ENCODE assay signal across 8 cellular contexts in the genomic region with DNA sequence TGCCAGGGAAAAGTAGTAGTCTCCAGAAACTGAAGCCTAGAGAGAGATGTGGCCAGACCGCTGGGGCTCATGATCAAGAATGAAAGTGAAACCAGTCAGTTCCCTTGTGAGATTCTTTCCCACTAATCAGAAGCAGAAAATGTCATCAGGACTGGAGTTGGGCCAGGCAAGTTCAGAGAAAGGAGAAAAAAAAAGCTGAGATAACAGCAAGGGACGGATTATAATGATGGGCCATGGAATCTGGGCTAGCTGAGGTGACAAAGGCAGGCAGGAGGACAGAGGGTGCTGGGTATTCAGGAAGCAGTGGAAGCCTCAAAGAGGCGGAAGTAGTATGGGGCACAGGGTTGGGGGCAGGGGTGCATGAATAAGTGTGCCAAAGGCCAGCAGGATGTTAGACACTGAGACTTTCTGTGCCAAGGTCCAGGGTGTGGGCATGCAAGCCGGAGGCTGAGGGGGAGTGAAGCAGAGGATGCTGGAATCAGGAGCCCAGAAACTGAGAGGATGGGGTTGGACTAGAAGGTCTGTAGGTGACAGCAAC. TPM values are rescaled to one million over a fixed set of nuclear protein-coding genes. Genes with fewer than 3 reads are reported as not detected.
DNase-seq lines count a peak whose midpoint lies in the region; ATAC-seq and TF ChIP-seq lines count a peak whose summit lies in the region.

No MANE protein-coding gene starts in this region.

- no peak overlapping the region for H3K18ac ChIP-seq in trophoblast cell (ENCODE audit: low read length)

- no peak overlapping the region for H2BK5ac ChIP-seq in trophoblast cell (ENCODE audit: low read depth, low read length, poor library complexity)

- H3K9me2 ChIP-seq in PC-9 (ENCODE audit: insufficient read depth): no peaks in the 10 kb centered on the region

- H3K9me3 ChIP-seq in DND-41 (ENCODE audit: insufficient read depth, low read length, severe bottlenecking): no peaks in the 10 kb centered on the region
- H3K9me3 ChIP-seq in PC-9 (ENCODE audit: insufficient read depth, low read depth): no peaks in the 10 kb centered on the region
- no peaks in the 10 kb centered on the region for H3K9me3 ChIP-seq in trophoblast cell (ENCODE audit: insufficient read depth, low read depth, low read length)

- WGBS in trophoblast cell (ENCODE audit: extremely low coverage, insufficient coverage, insufficient read length): no CpG with 5 or more reads among the region's 4 CpGs

- peaks cover 29% of the 10 kb centered on the region for H3K4me1 ChIP-seq in DND-41 (ENCODE audit: insufficient read depth, low read length)
- no peaks in the 10 kb centered on the region for H3K4me1 ChIP-seq in PC-9 (replicated peaks; ENCODE audit: insufficient read depth)
- H3K4me1 ChIP-seq in trophoblast cell (ENCODE audit: control insufficient read depth in 1 of 2, insufficient read depth in 2 of 2, low read length in 2 of 2): peaks cover 3 to 5% of the 10 kb centered on the region in 2 experiments

- H3K4me2 ChIP-seq in DND-41 (ENCODE audit: insufficient read depth, low read length): peak overlapping the region; percentile 97
- peak overlapping the region; percentile 74 for H3K4me2 ChIP-seq in PC-9
- no peak overlapping the region for H3K4me2 ChIP-seq in trophoblast cell (ENCODE audit: low read length)

- H3K36me3 ChIP-seq in DND-41 (ENCODE audit: insufficient read depth, low read length): peaks cover 11% of the 10 kb centered on the region
- no peaks in the 10 kb centered on the region for H3K36me3 ChIP-seq in PC-9 (ENCODE audit: low read depth)
- H3K36me3 ChIP-seq in trophoblast cell (ENCODE audit: control insufficient read depth in 1 of 2, insufficient read depth in 2 of 2, low read length in 2 of 2): peaks cover 5 to 13% of the 10 kb centered on the region in 2 experiments

- H2AFZ ChIP-seq in DND-41 (ENCODE audit: low read depth, low read length) (peak overlapping the region; percentile 81), PC-9 (no peak overlapping the region), trophoblast cell (ENCODE audit: insufficient read depth, low read length, poor library complexity) (no peak overlapping the region)

- H3K4me3 ChIP-seq in DND-41 (ENCODE audit: low read depth in 1 of 2, low read length in 2 of 2): peak overlapping the region; percentile 26 to 81
- H3K4me3 ChIP-seq in PC-9: peak overlapping the region; percentile 47; the same call in 1 of the 2 replicates
- peak overlapping the region; percentile 47 to 62 for H3K4me3 ChIP-seq in foreskin fibroblast (ENCODE audit: low read depth in 1 of 2, low read length in 2 of 2)
- H3K4me3 ChIP-seq in trophoblast cell (ENCODE audit: low read depth, low read length): no peak overlapping the region

- POLR2A ChIA-PET in PC-9 (lab: Charles Lee; ENCODE audit: unreplicated experiment): no interaction called here

- H4K12ac ChIP-seq in trophoblast cell (ENCODE audit: low read depth, low read length): no peak overlapping the region

- peaks cover 5% of the 10 kb centered on the region for H3K79me1 ChIP-seq in trophoblast cell (ENCODE audit: low read length)

- intact Hi-C loops in PC-9 (cut with micrococcal nuclease; ENCODE audit: unreplicated experiment): loop anchor here (5.0 to 10.0 kb wide), 2 partner anchors 100 to 607 kb away; no protein-coding TSS in a partner anchor

- H3K14ac ChIP-seq in trophoblast cell (ENCODE audit: low read length): no peak overlapping the region

- H3K9ac ChIP-seq in DND-41 (ENCODE audit: low read depth, low read length) (peak overlapping the region; percentile 58), trophoblast cell (ENCODE audit: low read length) (no peak overlapping the region)

- no peaks in the 10 kb centered on the region for H3K27me3 ChIP-seq in DND-41 (ENCODE audit: insufficient read depth, low read length, poor library complexity)
- H3K27me3 ChIP-seq in PC-9 (ENCODE audit: insufficient read depth, low read depth): no peaks in the 10 kb centered on the region
- no peaks in the 10 kb centered on the region for H3K27me3 ChIP-seq in trophoblast cell (ENCODE audit: insufficient read depth, low read length)

- H3K27ac ChIP-seq in DND-41 (ENCODE audit: low read length): peak overlapping the region; percentile 99
- peak overlapping the region; percentile 64 for H3K27ac ChIP-seq in PC-9
- H3K27ac ChIP-seq in trophoblast cell (ENCODE audit: low read depth, low read length): no peak overlapping the region

- no peak for TF ChIP-seq CTCF in DND-41 (IDR thresholded peaks at IDR 0.05; ENCODE audit: borderline replicate concordance, extremely low read depth, low read length, poor library complexity, severe bottlenecking)
- no peak for TF ChIP-seq CTCF in PC-9 (conservative IDR thresholded peaks at IDR 0.05)
- TF ChIP-seq CTCF in foreskin fibroblast (IDR thresholded peaks at IDR 0.05; ENCODE audit: low read depth, low read length): no peak

- DNase-seq in DND-41 (peak; percentile 63), H4 (ENCODE audit: low spot score) (peak; percentile 84), PC-9 (peak; percentile 12 to 49), foreskin fibroblast (peak; percentile 55 to 77), trophoblast cell (peak; percentile 1 to 29)
- DNase-seq in activated T-helper 9 cell treated with anti-CD3 and anti-CD28 coated beads, Interleukin-2, amount 50 U/mL, for 16 hours (ENCODE audit: low read depth): peak; percentile 9

- H3K79me2 ChIP-seq in DND-41 (ENCODE audit: insufficient read depth, low read length) (peaks cover 65% of the 10 kb centered on the region), PC-9 (ENCODE audit: low read depth) (peaks cover 14% of the 10 kb centered on the region), trophoblast cell (ENCODE audit: control insufficient read depth, insufficient read depth, low read length, poor library complexity) (peaks cover 14% of the 10 kb centered on the region)

- H2BK12ac ChIP-seq in trophoblast cell (ENCODE audit: low read length): no peak overlapping the region

- no peak overlapping the region for H2AK5ac ChIP-seq in trophoblast cell (ENCODE audit: low read length)

- H4K20me1 ChIP-seq in DND-41 (ENCODE audit: insufficient read depth, low read length) (peaks cover 7% of the 10 kb centered on the region), PC-9 (ENCODE audit: insufficient read depth) (no peaks in the 10 kb centered on the region)

- no peaks in the 10 kb centered on the region for H3F3A ChIP-seq in PC-9 (ENCODE audit: insufficient read depth, low read depth)

- peak; percentile 73 for ATAC-seq in DND-41 (ENCODE audit: insufficient read depth, low read depth)
- no peak for ATAC-seq in HG02973 (IDR thresholded peaks at IDR 0.05; ENCODE audit: unreplicated experiment)
- ATAC-seq in GM18858 (IDR thresholded peaks at IDR 0.05; ENCODE audit: unreplicated experiment): no peak

- CTCF ChIA-PET in PC-9 (lab: Charles Lee): no interaction called here

- BruUV-seq in PC-9 (replicated peaks; lab: Mats Ljungman, UMichigan): no TSS peak

- H4K8ac ChIP-seq in trophoblast cell (ENCODE audit: low read depth, low read length): no peak overlapping the region

- H2BK120ac ChIP-seq in trophoblast cell (ENCODE audit: insufficient read depth, low read length, poor library complexity): no peak overlapping the region

- H3K23ac ChIP-seq in trophoblast cell (ENCODE audit: low read length): no peak overlapping the region

- H4K91ac ChIP-seq in trophoblast cell (ENCODE audit: low read depth, low read length): no peak overlapping the region

- peak overlapping the region; percentile 62 for H3K4ac ChIP-seq in trophoblast cell (ENCODE audit: low read depth, low read length)

RNA-seq across cellular contexts. Expression of gene CXorf38, which starts 2.5 kb away (rescaled TPM):
- 10.7 and 13.8 TPM in 2 replicates for total RNA-seq in H4 (2014; rRNA removed; shearing (Covaris generic))
- 5.3 and 8.1 TPM in 2 replicates for total RNA-seq in PC-9 (2021)
- polyA plus RNA-seq in trophoblast cell (2013): 6.0 TPM in 2 replicates

RNA-seq across cellular contexts. Expression of gene MPC1L, which starts 21.7 kb away (rescaled TPM):
- not detected in 2 replicates for total RNA-seq in H4 (2014; rRNA removed; shearing (Covaris generic))
- not detected in 2 replicates for total RNA-seq in PC-9 (2021)
- not detected in 2 replicates for polyA plus RNA-seq in trophoblast cell (2013)

Comparison
In these comparisons a context has a peak if more than half of its experiments do, and no peak if none do; other contexts are left out.
1. DNase-seq: peak in every context shown above with its lines; median percentile 84 in H4; 66 in foreskin fibroblast; 63 in DND-41; 30 in PC-9; 15 in trophoblast cell; 9 in activated T-helper 9 cell treated with anti-CD3 and anti-CD28 coated beads, Interleukin-2, amount 50 U/mL, for 16 hours.